Comparison of ENCODE assay signal across 10 cellular contexts in genomic region chrX:102154900-102155805, GRCh38. TPM values are rescaled to one million over a fixed set of nuclear protein-coding genes. Genes with fewer than 3 reads are reported as not detected.
DNase-seq lines count a peak whose midpoint lies in the region; ATAC-seq, FAIRE-seq and TF ChIP-seq lines count a peak whose summit lies in the region.
"Had no signal": no experiment of that assay in that cellular context is flagged by ENCODE, and none has a peak within 500 bp of the region (broad histone marks: within the 10 kb centered on the region; RNA-seq: fewer than 3 reads in every experiment).

No MANE protein-coding gene starts in this region.

- WGBS in mesendoderm (ENCODE audit: extremely low coverage, insufficient coverage, low lambda C conversion rate), result no CpG with 5 or more reads among the region's 32 CpGs
- 3 to 4% methylated on average over 19 to 21 of the region's 32 CpGs for WGBS in thyroid gland, 2 donors

- H3K4me1 ChIP-seq in Peyer's patch (no peaks in the 10 kb centered on the region), mesendoderm (ENCODE audit: control insufficient read depth, low read depth, low read length) (no peaks in the 10 kb centered on the region), thyroid gland (no peaks in the 10 kb centered on the region)

- ATAC-seq in HG02763 (IDR thresholded peaks at IDR 0.05; ENCODE audit: unreplicated experiment) (peak; percentile 37), GM19351 (IDR thresholded peaks at IDR 0.05; ENCODE audit: unreplicated experiment) (no peak)

- H3K9ac ChIP-seq in mesendoderm (ENCODE audit: low read length), result peak overlapping the region; percentile 57

- H4K8ac ChIP-seq in mesendoderm (ENCODE audit: low read depth, low read length), result no peak overlapping the region

- no peak overlapping the region for H4K5ac ChIP-seq in mesendoderm (ENCODE audit: low read length)

- peak overlapping the region; percentile 73 for H3K56ac ChIP-seq in mesendoderm (ENCODE audit: low read length)

- TF ChIP-seq CTCF in GM12864 (IDR thresholded peaks at IDR 0.05; ENCODE audit: low read depth, low read length, missing control alignments), result peak; percentile 4
- TF ChIP-seq CTCF in Peyer's patch (IDR thresholded peaks at IDR 0.05), result no peak
- TF ChIP-seq CTCF in bronchial epithelial cell (IDR thresholded peaks at IDR 0.05; ENCODE audit: insufficient read depth, low read length, severe bottlenecking), result no peak
- no peak for TF ChIP-seq CTCF in thyroid gland (IDR thresholded peaks at IDR 0.05)

- H3K4me2 ChIP-seq in mesendoderm (ENCODE audit: low read length), result peak overlapping the region; percentile 59

- no peak for TF ChIP-seq POLR2A in Peyer's patch (IDR thresholded peaks at IDR 0.05)
- no peak for TF ChIP-seq POLR2A in thyroid gland (IDR thresholded peaks at IDR 0.05)

- no peak for FAIRE-seq in bronchial epithelial cell (lab: Jason Lieb, UNC)

- no peak for DNase-seq in GM12864 (ENCODE audit: low read depth)
- peak in 2 of 3 donors; percentile 17 to 48 for DNase-seq in Peyer's patch
- DNase-seq in bronchial epithelial cell (ENCODE audit: low read depth), result peak; percentile 10
- DNase-seq in mesendoderm, result peak; percentile 31
- peak; percentile 19 to 25 for DNase-seq in thyroid gland
- DNase-seq in NCI-H2227 treated with DMSO at 0.1 percent for 48 hours (lab: John Stamatoyannopoulos, UW), result no peak

- H2AK5ac ChIP-seq in mesendoderm (ENCODE audit: low read length), result no peak overlapping the region

- no peaks in the 10 kb centered on the region for H3K79me2 ChIP-seq in mesendoderm (ENCODE audit: control insufficient read depth, insufficient read depth, low read length)

- H3K27ac ChIP-seq in Peyer's patch (peak overlapping the region in 3 of 4 donors; percentile 40 to 49 (median 43)), mesendoderm (ENCODE audit: low read depth, low read length) (no peak overlapping the region), thyroid gland (peak overlapping the region; percentile 44 to 65 (median 65))
- H3K27ac ChIP-seq: HL-60 had no signal

- H3K36me3 ChIP-seq in Peyer's patch (no peaks in the 10 kb centered on the region), bronchial epithelial cell (ENCODE audit: control insufficient read depth, insufficient read depth, low read length) (no peaks in the 10 kb centered on the region), mesendoderm (ENCODE audit: control insufficient read depth, insufficient read depth, low read length) (no peaks in the 10 kb centered on the region), thyroid gland (no peaks in the 10 kb centered on the region)

- H3K79me1 ChIP-seq in mesendoderm (ENCODE audit: low read length), result no peaks in the 10 kb centered on the region

- peak overlapping the region; percentile 64 for H3K4me3 ChIP-seq in GM12864 (ENCODE audit: low read depth, low read length)
- peak overlapping the region; percentile 33 to 51 (median 40) for H3K4me3 ChIP-seq in Peyer's patch
- peak overlapping the region; percentile 40 for H3K4me3 ChIP-seq in bronchial epithelial cell (ENCODE audit: low read depth, low read length)
- H3K4me3 ChIP-seq in mesendoderm (ENCODE audit: low read length), result peak overlapping the region; percentile 40
- peak overlapping the region in 1 of 3 donors; percentile 30 for H3K4me3 ChIP-seq in thyroid gland (replicated peaks in 1 of 3)

- no peak overlapping the region for H3K18ac ChIP-seq in mesendoderm (ENCODE audit: low read length)

- no peak overlapping the region for H3K23ac ChIP-seq in mesendoderm (ENCODE audit: low read length)

- H3K4ac ChIP-seq in mesendoderm (ENCODE audit: low read depth, low read length), result no peak overlapping the region

- H2BK15ac ChIP-seq in mesendoderm (replicated peaks; ENCODE audit: low read depth), result no peak overlapping the region

- no peaks in the 10 kb centered on the region for H3K27me3 ChIP-seq in Peyer's patch
- H3K27me3 ChIP-seq in bronchial epithelial cell (ENCODE audit: control insufficient read depth, insufficient read depth, low read length), result no peaks in the 10 kb centered on the region
- no peaks in the 10 kb centered on the region for H3K27me3 ChIP-seq in mesendoderm (ENCODE audit: insufficient read depth, low read length, poor library complexity)
- H3K27me3 ChIP-seq in thyroid gland, result no peaks in the 10 kb centered on the region

- no peaks in the 10 kb centered on the region for H3K9me3 ChIP-seq in Peyer's patch
- H3K9me3 ChIP-seq in thyroid gland, result no peaks in the 10 kb centered on the region

- no peak overlapping the region for H2BK5ac ChIP-seq in mesendoderm (ENCODE audit: low read length)

- intact Hi-C loops in thyroid gland (cut with DNase I), result no loop called here

- no peak overlapping the region for H2BK120ac ChIP-seq in mesendoderm (ENCODE audit: low read depth, low read length)

RNA-seq across cellular contexts. Expression of gene BEX5, which starts 0.6 kb away (rescaled TPM):
- total RNA-seq in Peyer's patch, result not detected
- total RNA-seq in bronchial epithelial cell, result 1.3 and 1.4 TPM in 2 replicates
- 24.6 TPM for polyA plus RNA-seq in mesendoderm (2013, experiment 1 of 2)
- polyA plus RNA-seq in mesendoderm (2013, experiment 2 of 2), result 24.2 TPM
- 10 to 100 TPM; 10.1 to 22.8 (median 21.0) TPM for total RNA-seq in thyroid gland
- total RNA-seq: fibroblast of villous mesenchyme had no signal

RNA-seq across cellular contexts. Expression of gene TCEAL6, which starts 12.9 kb away (rescaled TPM):
- not detected for total RNA-seq in Peyer's patch
- not detected in 2 replicates for total RNA-seq in bronchial epithelial cell
- polyA plus RNA-seq in mesendoderm (2013, experiment 1 of 2), result not detected
- not detected for polyA plus RNA-seq in mesendoderm (2013, experiment 2 of 2)
- under 1 TPM in 1 of 4 donors, not detected in 3; 0.33 TPM for total RNA-seq in thyroid gland
- total RNA-seq: fibroblast of villous mesenchyme had no signal

RNA-seq across cellular contexts. Expression of gene TCEAL2, which starts 29.7 kb away (rescaled TPM):
- total RNA-seq in Peyer's patch, result not detected
- not detected in 2 replicates for total RNA-seq in bronchial epithelial cell
- polyA plus RNA-seq in mesendoderm (2013, experiment 1 of 2), result 22.9 TPM
- polyA plus RNA-seq in mesendoderm (2013, experiment 2 of 2), result 24.5 TPM
- 10 to 100 TPM; 10.6 to 22.9 (median 17.0) TPM for total RNA-seq in thyroid gland
- total RNA-seq: fibroblast of villous mesenchyme had no signal

RNA-seq across cellular contexts. Expression of gene TCP11X1, which starts 59.9 kb away (rescaled TPM):
- not detected for total RNA-seq in Peyer's patch
- not detected in 2 replicates for total RNA-seq in bronchial epithelial cell
- not detected for polyA plus RNA-seq in mesendoderm (2013, experiment 1 of 2)
- polyA plus RNA-seq in mesendoderm (2013, experiment 2 of 2), result not detected
- total RNA-seq in thyroid gland, result not detected
- total RNA-seq: fibroblast of villous mesenchyme had no signal

Comparison
In these comparisons a context has a peak if more than half of its experiments do, and no peak if none do; other contexts are left out.
1. DNase-seq: peak in Peyer's patch (2 of 3), bronchial epithelial cell (single experiment), mesendoderm (single experiment) and thyroid gland (2 of 2); none in GM12864 (single experiment) and NCI-H2227 treated with DMSO at 0.1 percent for 48 hours (single experiment).
2. RNA of gene TCEAL2, which starts 29.7 kb away (total RNA-seq): 10.6 to 22.9 TPM in thyroid gland; not detected in Peyer's patch and not detected in bronchial epithelial cell; every median in the first group is over 4 times any median in the second.